ENCODE assay signal across 1 cellular context in the genomic region with DNA sequence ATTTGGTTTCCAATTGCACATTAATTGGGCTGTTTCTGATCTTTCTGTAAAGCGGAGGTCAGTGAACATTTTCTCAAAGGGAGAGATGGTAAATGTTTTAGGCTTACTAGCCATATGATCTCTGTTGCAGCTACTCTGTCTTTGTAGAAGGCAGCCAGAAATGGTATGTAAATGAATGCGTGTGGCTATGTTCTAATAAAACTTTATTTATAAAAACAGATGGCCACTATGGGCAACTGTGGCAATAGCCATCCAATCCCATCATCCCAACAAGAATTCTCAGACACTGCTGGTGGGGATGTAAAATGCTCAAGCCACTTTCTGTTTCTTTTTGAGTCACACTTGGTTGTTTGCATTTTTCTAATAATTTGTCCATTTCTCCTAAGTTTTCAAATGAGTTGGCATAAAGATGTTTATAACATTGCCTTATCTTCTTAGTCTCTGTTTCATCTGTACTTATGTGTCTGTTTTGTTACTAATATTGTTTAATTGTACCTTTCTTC.
TF ChIP-seq lines count a peak whose summit lies in the region.

No MANE protein-coding gene starts in this region.

TF ChIP-seq in IMR-90, 13 proteins besides CTCF, POLR2A, EP300 and RAD21 (continued from another document):
- TF ChIP-seq, protein P1, sequence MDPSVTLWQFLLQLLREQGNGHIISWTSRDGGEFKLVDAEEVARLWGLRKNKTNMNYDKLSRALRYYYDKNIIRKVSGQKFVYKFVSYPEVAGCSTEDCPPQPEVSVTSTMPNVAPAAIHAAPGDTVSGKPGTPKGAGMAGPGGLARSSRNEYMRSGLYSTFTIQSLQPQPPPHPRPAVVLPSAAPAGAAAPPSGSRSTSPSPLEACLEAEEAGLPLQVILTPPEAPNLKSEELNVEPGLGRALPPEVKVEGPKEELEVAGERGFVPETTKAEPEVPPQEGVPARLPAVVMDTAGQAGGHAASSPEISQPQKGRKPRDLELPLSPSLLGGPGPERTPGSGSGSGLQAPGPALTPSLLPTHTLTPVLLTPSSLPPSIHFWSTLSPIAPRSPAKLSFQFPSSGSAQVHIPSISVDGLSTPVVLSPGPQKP (IDR thresholded peaks at IDR 0.05; ENCODE audit: borderline replicate concordance, low read depth, low read length): no peak
- TF ChIP-seq NFE2L2 (IDR thresholded peaks at IDR 0.05; ENCODE audit: low read depth, low read length): no peak
- no peak for TF ChIP-seq FOS (IDR thresholded peaks at IDR 0.05; ENCODE audit: low read depth, low read length)
